1 cellular context compared by ENCODE assay signal in genomic region chr7:149872419-149873073, GRCh38.
TF ChIP-seq lines count a peak whose summit lies in the region.

No MANE protein-coding gene starts in this region.

TF ChIP-seq in K562, 482 proteins besides CTCF, POLR2A, EP300 and RAD21 (continued from another document and continues in another):
- TF ChIP-seq, protein P1, sequence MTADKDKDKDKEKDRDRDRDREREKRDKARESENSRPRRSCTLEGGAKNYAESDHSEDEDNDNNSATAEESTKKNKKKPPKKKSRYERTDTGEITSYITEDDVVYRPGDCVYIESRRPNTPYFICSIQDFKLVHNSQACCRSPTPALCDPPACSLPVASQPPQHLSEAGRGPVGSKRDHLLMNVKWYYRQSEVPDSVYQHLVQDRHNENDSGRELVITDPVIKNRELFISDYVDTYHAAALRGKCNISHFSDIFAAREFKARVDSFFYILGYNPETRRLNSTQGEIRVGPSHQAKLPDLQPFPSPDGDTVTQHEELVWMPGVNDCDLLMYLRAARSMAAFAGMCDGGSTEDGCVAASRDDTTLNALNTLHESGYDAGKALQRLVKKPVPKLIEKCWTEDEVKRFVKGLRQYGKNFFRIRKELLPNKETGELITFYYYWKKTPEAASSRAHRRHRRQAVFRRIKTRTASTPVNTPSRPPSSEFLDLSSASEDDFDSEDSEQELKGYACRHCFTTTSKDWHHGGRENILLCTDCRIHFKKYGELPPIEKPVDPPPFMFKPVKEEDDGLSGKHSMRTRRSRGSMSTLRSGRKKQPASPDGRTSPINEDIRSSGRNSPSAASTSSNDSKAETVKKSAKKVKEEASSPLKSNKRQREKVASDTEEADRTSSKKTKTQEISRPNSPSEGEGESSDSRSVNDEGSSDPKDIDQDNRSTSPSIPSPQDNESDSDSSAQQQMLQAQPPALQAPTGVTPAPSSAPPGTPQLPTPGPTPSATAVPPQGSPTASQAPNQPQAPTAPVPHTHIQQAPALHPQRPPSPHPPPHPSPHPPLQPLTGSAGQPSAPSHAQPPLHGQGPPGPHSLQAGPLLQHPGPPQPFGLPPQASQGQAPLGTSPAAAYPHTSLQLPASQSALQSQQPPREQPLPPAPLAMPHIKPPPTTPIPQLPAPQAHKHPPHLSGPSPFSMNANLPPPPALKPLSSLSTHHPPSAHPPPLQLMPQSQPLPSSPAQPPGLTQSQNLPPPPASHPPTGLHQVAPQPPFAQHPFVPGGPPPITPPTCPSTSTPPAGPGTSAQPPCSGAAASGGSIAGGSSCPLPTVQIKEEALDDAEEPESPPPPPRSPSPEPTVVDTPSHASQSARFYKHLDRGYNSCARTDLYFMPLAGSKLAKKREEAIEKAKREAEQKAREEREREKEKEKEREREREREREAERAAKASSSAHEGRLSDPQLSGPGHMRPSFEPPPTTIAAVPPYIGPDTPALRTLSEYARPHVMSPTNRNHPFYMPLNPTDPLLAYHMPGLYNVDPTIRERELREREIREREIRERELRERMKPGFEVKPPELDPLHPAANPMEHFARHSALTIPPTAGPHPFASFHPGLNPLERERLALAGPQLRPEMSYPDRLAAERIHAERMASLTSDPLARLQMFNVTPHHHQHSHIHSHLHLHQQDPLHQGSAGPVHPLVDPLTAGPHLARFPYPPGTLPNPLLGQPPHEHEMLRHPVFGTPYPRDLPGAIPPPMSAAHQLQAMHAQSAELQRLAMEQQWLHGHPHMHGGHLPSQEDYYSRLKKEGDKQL (CRISPR knock-in tag; IDR thresholded peaks at IDR 0.05; ENCODE audit: borderline replicate concordance), result no peak
- TF ChIP-seq ZNF217 (CRISPR knock-in tag; IDR thresholded peaks at IDR 0.05), result no peak
- TF ChIP-seq ZFP30 (CRISPR knock-in tag; IDR thresholded peaks at IDR 0.05; ENCODE audit: borderline replicate concordance), result no peak
- TF ChIP-seq NFRKB (IDR thresholded peaks at IDR 0.05; ENCODE audit: low read depth), result no peak; the same call in 1 of the 2 replicates
- no peak for TF ChIP-seq RBM22 (IDR thresholded peaks at IDR 0.05; ENCODE audit: low read depth, low read length, poor library complexity, severe bottlenecking)
- no peak for TF ChIP-seq HMG20A (CRISPR knock-in tag; conservative IDR thresholded peaks at IDR 0.05)
- peak; percentile 95 to 96 for TF ChIP-seq KDM1A (IDR thresholded peaks at IDR 0.05)
- TF ChIP-seq NCOR1 (IDR thresholded peaks at IDR 0.05), result no peak
- no peak for TF ChIP-seq THAP12 (CRISPR knock-in tag; IDR thresholded peaks at IDR 0.05)
- TF ChIP-seq, protein P2, sequence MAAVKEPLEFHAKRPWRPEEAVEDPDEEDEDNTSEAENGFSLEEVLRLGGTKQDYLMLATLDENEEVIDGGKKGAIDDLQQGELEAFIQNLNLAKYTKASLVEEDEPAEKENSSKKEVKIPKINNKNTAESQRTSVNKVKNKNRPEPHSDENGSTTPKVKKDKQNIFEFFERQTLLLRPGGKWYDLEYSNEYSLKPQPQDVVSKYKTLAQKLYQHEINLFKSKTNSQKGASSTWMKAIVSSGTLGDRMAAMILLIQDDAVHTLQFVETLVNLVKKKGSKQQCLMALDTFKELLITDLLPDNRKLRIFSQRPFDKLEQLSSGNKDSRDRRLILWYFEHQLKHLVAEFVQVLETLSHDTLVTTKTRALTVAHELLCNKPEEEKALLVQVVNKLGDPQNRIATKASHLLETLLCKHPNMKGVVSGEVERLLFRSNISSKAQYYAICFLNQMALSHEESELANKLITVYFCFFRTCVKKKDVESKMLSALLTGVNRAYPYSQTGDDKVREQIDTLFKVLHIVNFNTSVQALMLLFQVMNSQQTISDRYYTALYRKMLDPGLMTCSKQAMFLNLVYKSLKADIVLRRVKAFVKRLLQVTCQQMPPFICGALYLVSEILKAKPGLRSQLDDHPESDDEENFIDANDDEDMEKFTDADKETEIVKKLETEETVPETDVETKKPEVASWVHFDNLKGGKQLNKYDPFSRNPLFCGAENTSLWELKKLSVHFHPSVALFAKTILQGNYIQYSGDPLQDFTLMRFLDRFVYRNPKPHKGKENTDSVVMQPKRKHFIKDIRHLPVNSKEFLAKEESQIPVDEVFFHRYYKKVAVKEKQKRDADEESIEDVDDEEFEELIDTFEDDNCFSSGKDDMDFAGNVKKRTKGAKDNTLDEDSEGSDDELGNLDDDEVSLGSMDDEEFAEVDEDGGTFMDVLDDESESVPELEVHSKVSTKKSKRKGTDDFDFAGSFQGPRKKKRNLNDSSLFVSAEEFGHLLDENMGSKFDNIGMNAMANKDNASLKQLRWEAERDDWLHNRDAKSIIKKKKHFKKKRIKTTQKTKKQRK (IDR thresholded peaks at IDR 0.05; ENCODE audit: borderline replicate concordance, low read depth, low read length), result no peak
- TF ChIP-seq ILF3 (IDR thresholded peaks at IDR 0.05; ENCODE audit: borderline replicate concordance), result no peak
- TF ChIP-seq, protein P3, sequence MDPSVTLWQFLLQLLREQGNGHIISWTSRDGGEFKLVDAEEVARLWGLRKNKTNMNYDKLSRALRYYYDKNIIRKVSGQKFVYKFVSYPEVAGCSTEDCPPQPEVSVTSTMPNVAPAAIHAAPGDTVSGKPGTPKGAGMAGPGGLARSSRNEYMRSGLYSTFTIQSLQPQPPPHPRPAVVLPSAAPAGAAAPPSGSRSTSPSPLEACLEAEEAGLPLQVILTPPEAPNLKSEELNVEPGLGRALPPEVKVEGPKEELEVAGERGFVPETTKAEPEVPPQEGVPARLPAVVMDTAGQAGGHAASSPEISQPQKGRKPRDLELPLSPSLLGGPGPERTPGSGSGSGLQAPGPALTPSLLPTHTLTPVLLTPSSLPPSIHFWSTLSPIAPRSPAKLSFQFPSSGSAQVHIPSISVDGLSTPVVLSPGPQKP (CRISPR knock-in tag; IDR thresholded peaks at IDR 0.05), result no peak
- TF ChIP-seq BRD4 (IDR thresholded peaks at IDR 0.05), result peak; percentile 28; the same call in 1 of the 2 replicates
- no peak for TF ChIP-seq SAFB (IDR thresholded peaks at IDR 0.05; ENCODE audit: borderline replicate concordance, low read depth, low read length)
- TF ChIP-seq ZNF444 (CRISPR knock-in tag; IDR thresholded peaks at IDR 0.05), result no peak
- no peak for TF ChIP-seq TEAD4 (IDR thresholded peaks at IDR 0.05; ENCODE audit: low read length)
- TF ChIP-seq TEAD4 (CRISPR knock-in tag; IDR thresholded peaks at IDR 0.05; ENCODE audit: borderline replicate concordance), result peak; percentile 74; the same call in 1 of the 2 replicates
- TF ChIP-seq ZNF695 (CRISPR knock-in tag; IDR thresholded peaks at IDR 0.05), result no peak
- no peak for TF ChIP-seq POLR2AphosphoS2 (IDR thresholded peaks at IDR 0.05; ENCODE audit: low read length)
- TF ChIP-seq TSC22D4 (tag; IDR thresholded peaks at IDR 0.05), result no peak
- TF ChIP-seq RUNX1 (IDR thresholded peaks at IDR 0.05; ENCODE audit: low read depth), result no peak
- no peak for TF ChIP-seq ZNF778 (CRISPR knock-in tag; IDR thresholded peaks at IDR 0.05)
- TF ChIP-seq ZNF75A (CRISPR knock-in tag; IDR thresholded peaks at IDR 0.05), result no peak
- peak; percentile 73; the same call in 1 of the 2 replicates for TF ChIP-seq MECOM (CRISPR knock-in tag; IDR thresholded peaks at IDR 0.05)
- TF ChIP-seq DIDO1 (tag; IDR thresholded peaks at IDR 0.05; ENCODE audit: low read depth), result 0 out of 2 replicates have a peak, but pooled peaks have one; percentile 13
- TF ChIP-seq SETDB1 (IDR thresholded peaks at IDR 0.05; ENCODE audit: low read length), result no peak
- TF ChIP-seq TAF9B (IDR thresholded peaks at IDR 0.05; ENCODE audit: partially characterized antibody), result no peak
- TF ChIP-seq, protein P4, sequence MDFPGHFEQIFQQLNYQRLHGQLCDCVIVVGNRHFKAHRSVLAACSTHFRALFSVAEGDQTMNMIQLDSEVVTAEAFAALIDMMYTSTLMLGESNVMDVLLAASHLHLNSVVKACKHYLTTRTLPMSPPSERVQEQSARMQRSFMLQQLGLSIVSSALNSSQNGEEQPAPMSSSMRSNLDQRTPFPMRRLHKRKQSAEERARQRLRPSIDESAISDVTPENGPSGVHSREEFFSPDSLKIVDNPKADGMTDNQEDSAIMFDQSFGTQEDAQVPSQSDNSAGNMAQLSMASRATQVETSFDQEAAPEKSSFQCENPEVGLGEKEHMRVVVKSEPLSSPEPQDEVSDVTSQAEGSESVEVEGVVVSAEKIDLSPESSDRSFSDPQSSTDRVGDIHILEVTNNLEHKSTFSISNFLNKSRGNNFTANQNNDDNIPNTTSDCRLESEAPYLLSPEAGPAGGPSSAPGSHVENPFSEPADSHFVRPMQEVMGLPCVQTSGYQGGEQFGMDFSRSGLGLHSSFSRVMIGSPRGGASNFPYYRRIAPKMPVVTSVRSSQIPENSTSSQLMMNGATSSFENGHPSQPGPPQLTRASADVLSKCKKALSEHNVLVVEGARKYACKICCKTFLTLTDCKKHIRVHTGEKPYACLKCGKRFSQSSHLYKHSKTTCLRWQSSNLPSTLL (IDR thresholded peaks at IDR 0.05), result no peak
- no peak for TF ChIP-seq BRCA1 (IDR thresholded peaks at IDR 0.05)
- TF ChIP-seq BRCA1 (CRISPR knock-in tag; IDR thresholded peaks at IDR 0.05), result no peak
- no peak for TF ChIP-seq ZNF584 (CRISPR knock-in tag; IDR thresholded peaks at IDR 0.05; ENCODE audit: low read depth)
- peak; percentile 79; the same call in 1 of the 2 replicates for TF ChIP-seq TOE1 (IDR thresholded peaks at IDR 0.05; ENCODE audit: borderline replicate concordance)
- no peak for TF ChIP-seq TOE1 (CRISPR knock-in tag; IDR thresholded peaks at IDR 0.05; ENCODE audit: borderline replicate concordance, low read depth)
- no peak for TF ChIP-seq FOS (IDR thresholded peaks at IDR 0.05; ENCODE audit: extremely low read depth, insufficient read length)
- TF ChIP-seq TEAD2 (tag; IDR thresholded peaks at IDR 0.05), result no peak
- peak; percentile 47; the same call in 1 of the 2 replicates for TF ChIP-seq SMARCA4 (IDR thresholded peaks at IDR 0.05)
- no peak for TF ChIP-seq HLTF (IDR thresholded peaks at IDR 0.05)
- no peak for TF ChIP-seq NR1H2 (CRISPR knock-in tag; IDR thresholded peaks at IDR 0.05)
- TF ChIP-seq, protein P5, sequence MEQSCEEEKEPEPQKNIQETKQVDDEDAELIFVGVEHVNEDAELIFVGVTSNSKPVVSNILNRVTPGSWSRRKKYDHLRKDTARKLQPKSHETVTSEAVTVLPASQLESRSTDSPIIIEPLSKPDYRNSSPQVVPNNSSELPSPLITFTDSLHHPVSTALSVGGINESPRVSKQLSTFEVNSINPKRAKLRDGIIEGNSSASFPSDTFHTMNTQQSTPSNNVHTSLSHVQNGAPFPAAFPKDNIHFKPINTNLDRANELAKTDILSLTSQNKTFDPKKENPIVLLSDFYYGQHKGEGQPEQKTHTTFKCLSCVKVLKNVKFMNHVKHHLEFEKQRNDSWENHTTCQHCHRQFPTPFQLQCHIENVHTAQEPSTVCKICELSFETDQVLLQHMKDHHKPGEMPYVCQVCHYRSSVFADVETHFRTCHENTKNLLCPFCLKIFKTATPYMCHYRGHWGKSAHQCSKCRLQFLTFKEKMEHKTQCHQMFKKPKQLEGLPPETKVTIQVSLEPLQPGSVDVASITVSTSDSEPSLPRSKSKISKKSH (CRISPR knock-in tag; IDR thresholded peaks at IDR 0.05), result no peak
- TF ChIP-seq HMG20B (CRISPR knock-in tag; IDR thresholded peaks at IDR 0.05), result no peak
- no peak for TF ChIP-seq RBBP5 (IDR thresholded peaks at IDR 0.05; ENCODE audit: borderline replicate concordance, insufficient read depth, low read length, poor library complexity, severe bottlenecking)
- no peak for TF ChIP-seq SLC30A9 (CRISPR knock-in tag; IDR thresholded peaks at IDR 0.05)
- no peak for TF ChIP-seq ZSCAN32 (CRISPR knock-in tag; IDR thresholded peaks at IDR 0.05)
- no peak for TF ChIP-seq PHTF2 (CRISPR knock-in tag; IDR thresholded peaks at IDR 0.05)
- TF ChIP-seq NUFIP1 (IDR thresholded peaks at IDR 0.05; ENCODE audit: partially characterized antibody), result no peak
- TF ChIP-seq SMAD1 (IDR thresholded peaks at IDR 0.05; ENCODE audit: low read depth, low read length, partially characterized antibody), result no peak
- TF ChIP-seq, protein P6, sequence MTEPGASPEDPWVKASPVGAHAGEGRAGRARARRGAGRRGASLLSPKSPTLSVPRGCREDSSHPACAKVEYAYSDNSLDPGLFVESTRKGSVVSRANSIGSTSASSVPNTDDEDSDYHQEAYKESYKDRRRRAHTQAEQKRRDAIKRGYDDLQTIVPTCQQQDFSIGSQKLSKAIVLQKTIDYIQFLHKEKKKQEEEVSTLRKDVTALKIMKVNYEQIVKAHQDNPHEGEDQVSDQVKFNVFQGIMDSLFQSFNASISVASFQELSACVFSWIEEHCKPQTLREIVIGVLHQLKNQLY (CRISPR knock-in tag; conservative IDR thresholded peaks at IDR 0.05), result peak in 1 of 2 experiments; percentile 39; a peak in 1 of 4 replicates
- TF ChIP-seq LEF1 (IDR thresholded peaks at IDR 0.05), result peak; percentile 75
- TF ChIP-seq IFI16 (CRISPR knock-in tag; IDR thresholded peaks at IDR 0.05), result no peak
- TF ChIP-seq BMI1 (IDR thresholded peaks at IDR 0.05; ENCODE audit: low read length), result no peak
- TF ChIP-seq, protein P7, sequence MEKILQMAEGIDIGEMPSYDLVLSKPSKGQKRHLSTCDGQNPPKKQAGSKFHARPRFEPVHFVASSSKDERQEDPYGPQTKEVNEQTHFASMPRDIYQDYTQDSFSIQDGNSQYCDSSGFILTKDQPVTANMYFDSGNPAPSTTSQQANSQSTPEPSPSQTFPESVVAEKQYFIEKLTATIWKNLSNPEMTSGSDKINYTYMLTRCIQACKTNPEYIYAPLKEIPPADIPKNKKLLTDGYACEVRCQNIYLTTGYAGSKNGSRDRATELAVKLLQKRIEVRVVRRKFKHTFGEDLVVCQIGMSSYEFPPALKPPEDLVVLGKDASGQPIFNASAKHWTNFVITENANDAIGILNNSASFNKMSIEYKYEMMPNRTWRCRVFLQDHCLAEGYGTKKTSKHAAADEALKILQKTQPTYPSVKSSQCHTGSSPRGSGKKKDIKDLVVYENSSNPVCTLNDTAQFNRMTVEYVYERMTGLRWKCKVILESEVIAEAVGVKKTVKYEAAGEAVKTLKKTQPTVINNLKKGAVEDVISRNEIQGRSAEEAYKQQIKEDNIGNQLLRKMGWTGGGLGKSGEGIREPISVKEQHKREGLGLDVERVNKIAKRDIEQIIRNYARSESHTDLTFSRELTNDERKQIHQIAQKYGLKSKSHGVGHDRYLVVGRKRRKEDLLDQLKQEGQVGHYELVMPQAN (IDR thresholded peaks at IDR 0.05; ENCODE audit: borderline replicate concordance), result no peak; the same call in 1 of the 2 replicates
- TF ChIP-seq CHCHD3 (CRISPR knock-in tag; IDR thresholded peaks at IDR 0.05), result 0 out of 2 replicates have a peak, but pooled peaks have one; percentile 4
- 0 out of 2 replicates have a peak, but pooled peaks have one; percentile 30 for TF ChIP-seq TCF3 (CRISPR knock-in tag; IDR thresholded peaks at IDR 0.05)
- TF ChIP-seq EHMT2 (IDR thresholded peaks at IDR 0.05), result no peak
- no peak for TF ChIP-seq ZBTB8A (IDR thresholded peaks at IDR 0.05; ENCODE audit: partially characterized antibody)
